In genomic region chr13:48078251-48078656, GRCh38 we compare ENCODE assay signal across 9 cellular contexts. TPM values are rescaled to one million over a fixed set of nuclear protein-coding genes. Genes with fewer than 3 reads are reported as not detected.
DNase-seq lines count a peak whose midpoint lies in the region; ATAC-seq and TF ChIP-seq lines count a peak whose summit lies in the region.
"Had no signal": no experiment of that assay in that cellular context is flagged by ENCODE, and none has a peak within 500 bp of the region (broad histone marks: within the 10 kb centered on the region; RNA-seq: fewer than 3 reads in every experiment).

No MANE protein-coding gene starts in this region.

- peak; percentile 98 for ATAC-seq in HG03457 (IDR thresholded peaks at IDR 0.05; ENCODE audit: unreplicated experiment)
- ATAC-seq in activated B cell treated with CpG ODN at 0.5 μM for 24 hours (ENCODE audit: low read depth), result peak; percentile 100
- no peak for ATAC-seq in SK-N-SH treated with all-trans-retinoic acid at 6 μM for 48 hours

- no peak overlapping the region for H2AFZ ChIP-seq in osteoblast (ENCODE audit: low read length)

- H3K4me3 ChIP-seq in GM12875 (ENCODE audit: low read depth, low read length) (no peak overlapping the region), osteoblast (ENCODE audit: insufficient read depth, low read length) (no peak overlapping the region), brain microvascular endothelial cell (ENCODE audit: low read depth, low read length) (no peak overlapping the region), thyroid gland (replicated peaks in 1 of 3) (no peak overlapping the region)

- H3K4me3 Mint-ChIP-seq in activated B cell treated with CpG ODN at 0.5 μM for 24 hours, result no peak overlapping the region
- H3K4me3 Mint-ChIP-seq: T-helper 1 cell treated with Interleukin-12 subunit alpha and Interleukin-12 subunit beta and Interleukin-4 antibody, amounts not matched to agents 30 μg/mL and 1 μg/mL, for 36 hours had no signal

- peak overlapping the region; percentile 8 for H3K27ac ChIP-seq in osteoblast (ENCODE audit: low read depth, low read length)
- no peak overlapping the region for H3K27ac ChIP-seq in brain microvascular endothelial cell
- no peak overlapping the region for H3K27ac ChIP-seq in thyroid gland

- H3K36me3 Mint-ChIP-seq in activated B cell treated with CpG ODN at 0.5 μM for 24 hours (ENCODE audit: low read depth), result peaks cover 88% of the 10 kb centered on the region

- 50 to 56% methylated on average over 2 of the region's 2 CpGs for WGBS in thyroid gland, 2 donors

- intact Hi-C loops in activated B cell treated with CpG ODN at 0.5 μM for 24 hours (cut with micrococcal nuclease) (loop anchor here (1.0 to 5.0 kb wide), 5 partner anchors 17 to 691 kb away; partner anchors contain the start of genes MED4 and NUDT15), thyroid gland (cut with DNase I) (no loop called here)

- H3K36me3 ChIP-seq in osteoblast (ENCODE audit: insufficient read depth, low read length), result peaks cover 82% of the 10 kb centered on the region
- peaks cover 26% of the 10 kb centered on the region for H3K36me3 ChIP-seq in brain microvascular endothelial cell (replicated peaks)
- H3K36me3 ChIP-seq in thyroid gland, result peaks cover 38 to 56% of the 10 kb centered on the region in 2 donors

- in situ Hi-C loops in brain microvascular endothelial cell (cut with HindIII; ENCODE audit: low pct_ligation_motif_present, low sequenced_read_pairs), result no loop called here

- CTCF ChIA-PET in activated B cell treated with CpG ODN at 0.5 μM for 24 hours (lab: Charles Lee), result interaction anchor here (0.7 to 2.4 kb wide), 9 partner anchors 16 to 1104 kb away, joined by 3 to 15 read pairs (median 4); partner anchors contain the start of genes MED4 and NUDT15

- H3K79me2 ChIP-seq in osteoblast (ENCODE audit: insufficient read depth, low read length), result peaks cover 4% of the 10 kb centered on the region

- no peaks in the 10 kb centered on the region for H4K20me1 ChIP-seq in osteoblast (ENCODE audit: insufficient read depth, low read length)

- TF ChIP-seq CTCF in GM12875 (IDR thresholded peaks at IDR 0.05; ENCODE audit: borderline replicate concordance, insufficient read depth, low read depth, low read length) (peak; percentile 36; the same call in 1 of the 2 replicates), GM20000 (IDR thresholded peaks at IDR 0.05; ENCODE audit: extremely low read depth, missing control alignments) (no peak), activated B cell treated with CpG ODN at 0.5 μM for 24 hours (IDR thresholded peaks at IDR 0.05) (no peak), osteoblast (IDR thresholded peaks at IDR 0.05; ENCODE audit: extremely low read depth, low read depth, low read length) (no peak), brain microvascular endothelial cell (IDR thresholded peaks at IDR 0.05; ENCODE audit: low read depth, low read length, missing control alignments) (no peak), thyroid gland (IDR thresholded peaks at IDR 0.05) (no peak)

- no peaks in the 10 kb centered on the region for H3K27me3 Mint-ChIP-seq in activated B cell treated with CpG ODN at 0.5 μM for 24 hours

- H3K4me2 ChIP-seq in osteoblast (ENCODE audit: insufficient read depth, low read length), result no peak overlapping the region

- POLR2A ChIA-PET in activated B cell treated with CpG ODN at 0.5 μM for 24 hours (lab: Charles Lee), result interaction anchor here (0.6 to 2.0 kb wide), 6 partner anchors 17 to 692 kb away, joined by 4 to 9 read pairs (median 6); partner anchors contain the start of genes MED4 and NUDT15

- H3K27me3 ChIP-seq in osteoblast (ENCODE audit: insufficient read depth, low read length), result no peaks in the 10 kb centered on the region
- H3K27me3 ChIP-seq in brain microvascular endothelial cell (replicated peaks), result no peaks in the 10 kb centered on the region
- H3K27me3 ChIP-seq in thyroid gland, result no peaks in the 10 kb centered on the region

- H3K9me3 ChIP-seq in osteoblast (ENCODE audit: low read depth, low read length), result no peaks in the 10 kb centered on the region
- H3K9me3 ChIP-seq in thyroid gland, result no peaks in the 10 kb centered on the region

- peaks cover 10% of the 10 kb centered on the region for H3K4me1 Mint-ChIP-seq in activated B cell treated with CpG ODN at 0.5 μM for 24 hours

- no peaks in the 10 kb centered on the region for H3K4me1 ChIP-seq in osteoblast (ENCODE audit: insufficient read depth, low read length)
- H3K4me1 ChIP-seq in thyroid gland, result no peaks in the 10 kb centered on the region

- no peaks in the 10 kb centered on the region for H3K9me3 Mint-ChIP-seq in activated B cell treated with CpG ODN at 0.5 μM for 24 hours
- H3K9me3 Mint-ChIP-seq: T-helper 1 cell treated with Interleukin-12 subunit alpha and Interleukin-12 subunit beta and Interleukin-4 antibody, amounts not matched to agents 30 μg/mL and 1 μg/mL, for 36 hours had no signal

- no peak for TF ChIP-seq POLR2A in thyroid gland (IDR thresholded peaks at IDR 0.05)

- H3K27ac Mint-ChIP-seq in activated B cell treated with CpG ODN at 0.5 μM for 24 hours, result peak overlapping the region; percentile 61
- H3K27ac Mint-ChIP-seq: T-helper 1 cell treated with Interleukin-12 subunit alpha and Interleukin-12 subunit beta and Interleukin-4 antibody, amounts not matched to agents 30 μg/mL and 1 μg/mL, for 36 hours had no signal

- peak; percentile 44 for DNase-seq in GM20000 (ENCODE audit: low spot score)
- peak; percentile 24 for DNase-seq in activated B cell treated with CpG ODN at 0.5 μM for 24 hours
- DNase-seq in osteoblast (ENCODE audit: insufficient read length, low spot score, missing footprints), result no peak
- no peak for DNase-seq in brain microvascular endothelial cell
- DNase-seq in thyroid gland, result no peak

TF ChIP-seq in SK-N-SH treated with all-trans-retinoic acid at 6 μM for 48 hours, 23 proteins besides CTCF, POLR2A, EP300 and RAD21:
- TF ChIP-seq ARNTL (CRISPR knock-in tag; IDR thresholded peaks at IDR 0.05; ENCODE audit: borderline replicate concordance, low read depth) (no peak), BACH2 (CRISPR knock-in tag; IDR thresholded peaks at IDR 0.05; ENCODE audit: borderline replicate concordance) (no peak), PATZ1 (CRISPR knock-in tag; IDR thresholded peaks at IDR 0.05; ENCODE audit: borderline replicate concordance) (no peak), TSHZ2 (CRISPR knock-in tag; IDR thresholded peaks at IDR 0.05) (no peak), TCF4 (CRISPR knock-in tag; IDR thresholded peaks at IDR 0.05; ENCODE audit: borderline replicate concordance) (no peak), TOX (CRISPR knock-in tag; IDR thresholded peaks at IDR 0.05; ENCODE audit: borderline replicate concordance) (no peak), PPARA (CRISPR knock-in tag; IDR thresholded peaks at IDR 0.05; ENCODE audit: borderline replicate concordance) (no peak), ZC3H10 (CRISPR knock-in tag; IDR thresholded peaks at IDR 0.05) (no peak)

RNA-seq across cellular contexts. Expression of gene MED4, which starts 16.6 kb away (rescaled TPM):
- 50.4 and 51.9 TPM in 2 replicates for total RNA-seq in activated B cell treated with CpG ODN at 0.5 μM for 24 hours
- total RNA-seq in osteoblast, result 21.2 and 26.1 TPM in 2 replicates
- total RNA-seq in thyroid gland, result 10 to 100 TPM; 32.8 to 36.8 (median 34.5) TPM

RNA-seq across cellular contexts. Expression of gene NUDT15, which starts 40.7 kb away (rescaled TPM):
- 5.5 and 6.2 TPM in 2 replicates for total RNA-seq in activated B cell treated with CpG ODN at 0.5 μM for 24 hours
- total RNA-seq in osteoblast, result 8.8 and 9.8 TPM in 2 replicates
- total RNA-seq in thyroid gland, result 10 to 100 TPM; 12.8 to 19.0 (median 15.9) TPM

Comparison
In these comparisons a context has a peak if more than half of its experiments do, and no peak if none do; other contexts are left out.
1. DNase-seq: peak in GM20000 (single experiment) and activated B cell treated with CpG ODN at 0.5 μM for 24 hours (single experiment); none in osteoblast (single experiment), brain microvascular endothelial cell (single experiment) and thyroid gland (0 of 2).